Comparison of ENCODE assay signal across 14 cellular contexts in the genomic region with DNA sequence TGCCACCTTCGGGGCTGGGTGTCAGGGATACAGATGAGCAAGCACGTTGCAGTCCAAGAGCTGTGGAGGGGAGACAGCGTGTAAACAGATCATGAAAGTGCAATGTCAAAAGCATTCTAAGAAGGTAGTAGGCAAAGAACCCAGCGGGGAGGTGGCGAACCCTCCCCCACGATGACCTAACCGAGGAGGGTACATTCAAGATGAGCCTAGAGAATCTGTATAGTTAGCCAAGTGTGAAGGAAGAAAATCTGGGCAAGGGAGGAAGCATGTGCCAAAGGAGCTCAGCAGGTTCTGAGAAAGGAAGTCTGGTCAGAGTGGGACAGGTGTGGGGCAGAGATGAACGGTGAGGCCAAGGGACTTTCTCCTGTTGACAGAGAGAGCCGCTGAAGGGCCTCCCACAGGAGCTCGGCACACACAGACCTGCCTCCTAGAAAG.
DNase-seq lines count a peak whose midpoint lies in the region; ATAC-seq and TF ChIP-seq lines count a peak whose summit lies in the region.
"Had no signal": no experiment of that assay in that cellular context is flagged by ENCODE, and none has a peak within 500 bp of the region (broad histone marks: within the 10 kb centered on the region; RNA-seq: fewer than 3 reads in every experiment).

No MANE protein-coding gene starts in this region.

- no peaks in the 10 kb centered on the region for H3K4me1 ChIP-seq in HEK293 (ENCODE audit: control insufficient read depth, insufficient read depth, low read length)

- POLR2A ChIA-PET in HEK293 (lab: Yijun Ruan, JAX): no interaction called here

- no peaks in the 10 kb centered on the region for H3K9me3 Mint-ChIP-seq in naive B cell

- peaks cover 0 to 3% of the 10 kb centered on the region in 2 donors for H3K36me3 Mint-ChIP-seq in naive B cell

- no peak overlapping the region for H3K4me3 Mint-ChIP-seq in naive B cell

- no peak overlapping the region for H3K27ac ChIP-seq in HEK293 (ENCODE audit: extremely low read depth, low read depth, low read length)

- CTCF ChIA-PET in HEK293 (lab: Yijun Ruan, JAX): no interaction called here

- H3K4me3 ChIP-seq in HEK293 (ENCODE audit: low read depth, low read length): no peak overlapping the region

- H3K36me3 ChIP-seq in HEK293 (ENCODE audit: control insufficient read depth in 2 of 2, insufficient read depth in 1 of 2, low read length in 2 of 2): no peaks in the 10 kb centered on the region

- DNase-seq in NCI-H446 treated with DMSO at 0.1 percent for 48 hours (lab: John Stamatoyannopoulos, UW) (peak; percentile 52), naive B cell (no peak), HUDEP-2 (lab: John Stamatoyannopoulos, UW; ENCODE audit: unreplicated experiment in 76 of 76) (no peak)
- no peak for DNase-seq in activated naive CD4-positive, alpha-beta T cell treated with Interleukin-2 at 50 U/mL for 16 hours
- DNase-seq in activated CD8-positive, alpha-beta memory T cell treated with anti-CD3 and anti-CD28 coated beads, Interleukin-2, amount 50 U/mL, for 4 hours: no peak
- no peak for DNase-seq in effector CD8-positive, alpha-beta T cell (lab: John Stamatoyannopoulos, UW)
- DNase-seq: activated CD4-positive, alpha-beta T cell treated with anti-CD3 and anti-CD28 coated beads for 48 hours; activated gamma-delta T cell treated with Interleukin-2 at 50 U/mL for 16 hours; COR-L47; NCI-H524; SK-N-SH; stimulated activated CD4-positive, alpha-beta T cell treated with anti-CD3 and anti-CD28 coated beads, Interleukin-4, amount 100 ng/mL, for 4 hours had no signal

- peak; percentile 89 for ATAC-seq in GM18511 (IDR thresholded peaks at IDR 0.05; ENCODE audit: unreplicated experiment)
- peak; percentile 32 to 39 for ATAC-seq in naive B cell (ENCODE audit: low read depth in 2 of 2)

- no peaks in the 10 kb centered on the region for H3K9me3 ChIP-seq in HEK293 (ENCODE audit: control insufficient read depth, insufficient read depth, low read depth, low read length)
- H3K9me3 ChIP-seq: SK-N-SH had no signal

- no peak for TF ChIP-seq CTCF in HEK293 (tag by site-specific recombination; IDR thresholded peaks at IDR 0.05)

- peaks cover 0 to 13% (median 6%) of the 10 kb centered on the region in 3 donors for H3K4me1 Mint-ChIP-seq in naive B cell

- peak overlapping the region in 1 of 6 donors; percentile 32 for H3K27ac Mint-ChIP-seq in naive B cell

- peaks cover 6 to 27% (median 19%) of the 10 kb centered on the region in 3 donors for H3K27me3 Mint-ChIP-seq in naive B cell

TF ChIP-seq in HEK293, 187 proteins besides CTCF, POLR2A, EP300 and RAD21:
- TF ChIP-seq ZBTB20 (tag by site-specific recombination; IDR thresholded peaks at IDR 0.05) (0 out of 2 replicates have a peak, but pooled peaks have one; percentile 29), ZNF23 (tag by site-specific recombination; IDR thresholded peaks at IDR 0.05; ENCODE audit: borderline replicate concordance) (no peak)
